14 cellular contexts compared by ENCODE assay signal in the genomic region with DNA sequence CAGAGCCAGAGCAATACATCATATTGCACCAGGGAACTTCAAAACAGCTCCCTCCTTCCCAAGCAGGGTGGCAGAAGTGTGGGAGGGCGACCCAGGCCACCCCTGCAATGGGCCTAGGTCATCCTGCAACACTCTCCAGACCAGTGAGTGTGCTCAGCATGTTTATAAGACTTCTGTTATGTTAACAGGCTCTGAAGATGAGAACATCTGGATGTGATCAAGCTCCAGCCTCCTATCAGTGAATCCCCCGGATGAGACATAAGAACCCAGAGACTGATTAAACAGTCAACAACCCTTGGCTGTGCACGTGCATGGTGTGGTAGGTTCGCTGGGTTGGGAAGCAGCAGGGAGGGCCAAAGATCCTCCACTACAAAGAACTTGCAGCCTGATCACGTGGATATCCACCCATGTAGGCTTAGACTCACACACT.
DNase-seq lines count a peak whose midpoint lies in the region; ATAC-seq and TF ChIP-seq lines count a peak whose summit lies in the region.
"Had no signal": no experiment of that assay in that cellular context is flagged by ENCODE, and none has a peak within 500 bp of the region (broad histone marks: within the 10 kb centered on the region; RNA-seq: fewer than 3 reads in every experiment).

No MANE protein-coding gene starts in this region.

- peaks cover 7% of the 10 kb centered on the region for H3K27me3 Mint-ChIP-seq in endothelial cell (ENCODE audit: unreplicated experiment)
- H3K27me3 Mint-ChIP-seq in stimulated activated memory B cell treated with anti-CD40 and anti-IgM and Interleukin-4, amounts not matched to agents 10 μg/mL and 1 μg/mL and 100 μg/mL, for 72 hours = no peaks in the 10 kb centered on the region
- H3K27me3 Mint-ChIP-seq in activated CD4-positive, alpha-beta memory T cell treated with anti-CD3 and anti-CD28 coated beads for 36 hours = no peaks in the 10 kb centered on the region

- H3K36me3 ChIP-seq in adrenal gland (replicated peaks in 1 of 2) (peaks cover 0 to 55% of the 10 kb centered on the region in 2 donors), hepatocyte (replicated peaks; ENCODE audit: insufficient read depth, low read depth) (no peaks in the 10 kb centered on the region)

- H3K27ac ChIP-seq in adrenal gland (peak overlapping the region in 4 of 5 donors; percentile 26 to 93 (median 64)), hepatocyte (peak overlapping the region; percentile 81)
- H3K27ac ChIP-seq: cardiac muscle cell had no signal

- H4K20me1 ChIP-seq in hepatocyte (ENCODE audit: insufficient read depth, poor library complexity, severe bottlenecking) = peaks cover 9% of the 10 kb centered on the region

- H3K27ac Mint-ChIP-seq in endothelial cell (ENCODE audit: unreplicated experiment) = no peak overlapping the region
- no peak overlapping the region for H3K27ac Mint-ChIP-seq in stimulated activated memory B cell treated with anti-CD40 and anti-IgM and Interleukin-4, amounts not matched to agents 10 μg/mL and 1 μg/mL and 100 μg/mL, for 72 hours
- no peak overlapping the region for H3K27ac Mint-ChIP-seq in activated CD4-positive, alpha-beta memory T cell treated with anti-CD3 and anti-CD28 coated beads for 36 hours
- H3K27ac Mint-ChIP-seq: natural killer cell had no signal

- intact Hi-C loops in adrenal gland (cut with DNase I) = loop anchor here in 1 of 2 donors (10.0 kb wide), 2 partner anchors 50 to 290 kb away; no protein-coding TSS in a partner anchor
- intact Hi-C loops in activated CD4-positive, alpha-beta memory T cell treated with anti-CD3 and anti-CD28 coated beads for 36 hours (cut with micrococcal nuclease) = loop anchor here (10.0 kb wide), 2 partner anchors 60 to 130 kb away; partner anchors contain the start of gene ABCA1

- no peaks in the 10 kb centered on the region for H3K9me2 ChIP-seq in hepatocyte (replicated peaks; ENCODE audit: insufficient read depth)

- H2AFZ ChIP-seq in hepatocyte = no peak overlapping the region

- H3K27me3 ChIP-seq in adrenal gland (no peaks in the 10 kb centered on the region), hepatocyte (no peaks in the 10 kb centered on the region)
- H3K27me3 ChIP-seq: cardiac muscle cell had no signal

- no peak for TF ChIP-seq CTCF in adrenal gland (IDR thresholded peaks at IDR 0.05)
- no peak for TF ChIP-seq CTCF in hepatocyte (IDR thresholded peaks at IDR 0.05; ENCODE audit: poor library complexity)
- TF ChIP-seq CTCF in endothelial cell (IDR thresholded peaks at IDR 0.05; ENCODE audit: unreplicated experiment) = no peak

- no peak overlapping the region for H3K4me3 Mint-ChIP-seq in endothelial cell (ENCODE audit: unreplicated experiment)
- no peak overlapping the region for H3K4me3 Mint-ChIP-seq in stimulated activated memory B cell treated with anti-CD40 and anti-IgM and Interleukin-4, amounts not matched to agents 10 μg/mL and 1 μg/mL and 100 μg/mL, for 72 hours
- no peak overlapping the region for H3K4me3 Mint-ChIP-seq in activated CD4-positive, alpha-beta memory T cell treated with anti-CD3 and anti-CD28 coated beads for 36 hours
- H3K4me3 Mint-ChIP-seq: natural killer cell had no signal

- no peak overlapping the region for H3K4me2 ChIP-seq in hepatocyte

- DNase-seq in EL = peak; percentile 74
- peak in 1 of 7 donors; percentile 9 for DNase-seq in adrenal gland
- peak; percentile 64 for DNase-seq in hepatocyte (ENCODE audit: low spot score)
- peak; percentile 73 for DNase-seq in smooth muscle cell of the brain vasculature (ENCODE audit: low read depth, low spot score)
- DNase-seq in GM19238 (ENCODE audit: insufficient read length, low spot score) = no peak
- no peak for DNase-seq in endothelial cell (ENCODE audit: low spot score)
- no peak for DNase-seq in activated CD4-positive, alpha-beta memory T cell treated with anti-CD3 and anti-CD28 coated beads for 36 hours
- DNase-seq: erythroblast, natural killer cell, NCI-H1092 treated with DMSO at 0.1 percent for 48 hours, NCI-H510A treated with DMSO at 0.1 percent for 48 hours, SIG-M5 had no signal

- WGBS in adrenal gland, 4 donors = 58 to 80% (median 62%) methylated on average over 1 to 5 of the region's 5 CpGs
- WGBS in hepatocyte (ENCODE audit: low lambda C conversion rate, missing lambda C conversion rate) = 39% methylated on average over 5 of the region's 5 CpGs

- CTCF ChIA-PET in activated CD4-positive, alpha-beta memory T cell treated with anti-CD3 and anti-CD28 coated beads for 36 hours (lab: Charles Lee) = interaction anchor here (0.5 to 3.7 kb wide), 9 partner anchors 21 to 551 kb away, joined by 3 to 22 read pairs (median 3); no protein-coding TSS in a partner anchor

- H3K4me1 ChIP-seq in adrenal gland (replicated peaks in 1 of 2) (peaks cover 68 to 78% of the 10 kb centered on the region in 2 donors), hepatocyte (ENCODE audit: insufficient read depth) (peaks cover 49% of the 10 kb centered on the region)

- peaks cover 51% of the 10 kb centered on the region for H3K36me3 Mint-ChIP-seq in endothelial cell (ENCODE audit: low read depth, unreplicated experiment)
- H3K36me3 Mint-ChIP-seq in stimulated activated memory B cell treated with anti-CD40 and anti-IgM and Interleukin-4, amounts not matched to agents 10 μg/mL and 1 μg/mL and 100 μg/mL, for 72 hours = no peaks in the 10 kb centered on the region
- no peaks in the 10 kb centered on the region for H3K36me3 Mint-ChIP-seq in activated CD4-positive, alpha-beta memory T cell treated with anti-CD3 and anti-CD28 coated beads for 36 hours
- H3K36me3 Mint-ChIP-seq: natural killer cell had no signal

- H3K9me3 ChIP-seq in adrenal gland (replicated peaks in 1 of 3) (no peaks in the 10 kb centered on the region), hepatocyte (ENCODE audit: low read depth) (no peaks in the 10 kb centered on the region)

- no peak overlapping the region for H3K4me3 ChIP-seq in adrenal gland
- H3K4me3 ChIP-seq in hepatocyte = no peak overlapping the region
- H3K4me3 ChIP-seq: cardiac muscle cell had no signal

- TF ChIP-seq POLR2A in adrenal gland (IDR thresholded peaks at IDR 0.05) = no peak

- peaks cover 26% of the 10 kb centered on the region for H3K79me2 ChIP-seq in hepatocyte

- H3K9me3 Mint-ChIP-seq in endothelial cell (ENCODE audit: unreplicated experiment) = no peaks in the 10 kb centered on the region
- H3K9me3 Mint-ChIP-seq in stimulated activated memory B cell treated with anti-CD40 and anti-IgM and Interleukin-4, amounts not matched to agents 10 μg/mL and 1 μg/mL and 100 μg/mL, for 72 hours = no peaks in the 10 kb centered on the region
- H3K9me3 Mint-ChIP-seq in activated CD4-positive, alpha-beta memory T cell treated with anti-CD3 and anti-CD28 coated beads for 36 hours = no peaks in the 10 kb centered on the region
- H3K9me3 Mint-ChIP-seq: natural killer cell had no signal

- no peak for ATAC-seq in stimulated activated memory B cell treated with anti-CD40 and anti-IgM and Interleukin-4, amounts not matched to agents 10 μg/mL and 1 μg/mL and 100 μg/mL, for 72 hours
- ATAC-seq: natural killer cell had no signal

- peaks cover 34% of the 10 kb centered on the region for H3K4me1 Mint-ChIP-seq in endothelial cell (ENCODE audit: unreplicated experiment)
- peaks cover 39% of the 10 kb centered on the region for H3K4me1 Mint-ChIP-seq in stimulated activated memory B cell treated with anti-CD40 and anti-IgM and Interleukin-4, amounts not matched to agents 10 μg/mL and 1 μg/mL and 100 μg/mL, for 72 hours
- peaks cover 3% of the 10 kb centered on the region for H3K4me1 Mint-ChIP-seq in activated CD4-positive, alpha-beta memory T cell treated with anti-CD3 and anti-CD28 coated beads for 36 hours (ENCODE audit: low read depth)
- H3K4me1 Mint-ChIP-seq: natural killer cell had no signal

- POLR2A ChIA-PET in activated CD4-positive, alpha-beta memory T cell treated with anti-CD3 and anti-CD28 coated beads for 36 hours (lab: Charles Lee) = no interaction called here

Comparison
In these comparisons a context has a peak if more than half of its experiments do, and no peak if none do; other contexts are left out.
1. DNase-seq: peak in EL (single experiment), hepatocyte (single experiment) and smooth muscle cell of the brain vasculature (single experiment); none in GM19238 (single experiment), endothelial cell (single experiment) and activated CD4-positive, alpha-beta memory T cell treated with anti-CD3 and anti-CD28 coated beads for 36 hours (single experiment).